In genomic region chr7:132575987-132576722, GRCh38 we compare ENCODE assay signal across 1 cellular context.
TF ChIP-seq lines count a peak whose summit lies in the region.

Gene PLXNA4 (minus strand): TSS chr7:132576470. CDS start chr7:132508693, 67,777 bp downstream.

TF ChIP-seq in GM23338, 12 proteins besides CTCF, POLR2A, EP300 and RAD21 (continued from another document):
- TF ChIP-seq ETS1 (IDR thresholded peaks at IDR 0.05), result no peak
